17 cellular contexts compared by ENCODE assay signal in the genomic region with DNA sequence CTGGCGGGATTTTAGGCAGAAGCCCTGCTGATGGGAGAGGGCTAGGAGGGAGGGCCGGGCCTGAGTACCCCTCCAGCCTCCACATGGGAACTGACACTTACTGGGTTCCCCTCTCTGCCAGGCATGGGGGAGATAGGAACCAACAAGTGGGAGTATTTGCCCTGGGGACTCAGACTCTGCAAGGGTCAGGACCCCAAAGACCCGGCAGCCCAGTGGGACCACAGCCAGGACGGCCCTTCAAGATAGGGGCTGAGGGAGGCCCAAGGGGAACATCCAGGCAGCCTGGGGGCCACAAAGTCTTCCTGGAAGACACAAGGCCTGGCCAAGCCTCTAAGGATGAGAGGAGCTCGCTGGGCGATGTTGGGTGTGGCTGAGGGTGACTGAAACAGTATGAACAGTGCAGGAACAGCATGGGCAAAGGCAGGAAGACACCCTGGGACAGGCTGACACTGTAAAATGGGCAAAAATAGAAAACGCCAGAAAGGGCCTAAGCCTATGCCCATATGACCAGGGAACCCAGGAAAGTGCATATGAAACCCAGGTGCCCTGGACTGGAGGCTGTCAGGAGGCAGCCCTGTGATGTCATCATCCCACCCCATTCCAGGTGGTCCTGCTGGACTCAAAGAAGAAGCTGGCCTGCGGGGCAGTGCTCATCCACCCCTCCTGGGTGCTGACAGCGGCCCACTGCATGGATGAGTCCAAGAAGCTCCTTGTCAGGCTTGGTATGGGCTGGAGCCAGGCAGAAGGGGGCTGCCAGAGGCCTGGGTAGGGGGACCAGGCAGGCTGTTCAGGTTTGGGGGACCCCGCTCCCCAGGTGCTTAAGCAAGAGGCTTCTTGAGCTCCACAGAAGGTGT. TPM values are rescaled to one million over a fixed set of nuclear protein-coding genes. Genes with fewer than 3 reads are reported as not detected.
DNase-seq lines count a peak whose midpoint lies in the region; ATAC-seq and TF ChIP-seq lines count a peak whose summit lies in the region.
"Had no signal": no experiment of that assay in that cellular context is flagged by ENCODE, and none has a peak within 500 bp of the region (broad histone marks: within the 10 kb centered on the region; RNA-seq: fewer than 3 reads in every experiment).

No MANE protein-coding gene starts in this region.

- 91 to 94% methylated on average over 10 of the region's 10 CpGs for WGBS in heart right ventricle, 2 donors
- no CpG with 5 or more reads among the region's 10 CpGs for WGBS in neuronal stem cell (ENCODE audit: extremely low coverage in 2 of 2, insufficient read length in 2 of 2, insufficient replicate concordance in 1 of 2), 2 donors
- whole genome bisulfite sequencing in stomach, 5 donors, result 88 to 95% (median 92%) methylated on average over 9 to 10 of the region's 10 CpGs

- no peak overlapping the region for H3K27ac Mint-ChIP-seq in activated CD4-positive, alpha-beta memory T cell treated with anti-CD3 and anti-CD28 coated beads, Interleukin-2, amount 10 ng/mL, durations not matched to agents 7 days and 5 days
- H3K27ac Mint-ChIP-seq in activated CD4-positive, alpha-beta memory T cell treated with anti-CD3 and anti-CD28 coated beads for 36 hours, result no peak overlapping the region
- H3K27ac Mint-ChIP-seq: B cell; CD8-positive, alpha-beta T cell had no signal

- peaks cover 13% of the 10 kb centered on the region for H3K4me1 Mint-ChIP-seq in activated CD4-positive, alpha-beta memory T cell treated with anti-CD3 and anti-CD28 coated beads, Interleukin-2, amount 10 ng/mL, durations not matched to agents 7 days and 5 days
- peaks cover 7% of the 10 kb centered on the region for H3K4me1 Mint-ChIP-seq in activated CD4-positive, alpha-beta memory T cell treated with anti-CD3 and anti-CD28 coated beads for 36 hours (ENCODE audit: low read depth)

- H4K8ac ChIP-seq in neuronal stem cell (ENCODE audit: low read depth, low read length), result no peak overlapping the region

- H2BK15ac ChIP-seq in neuronal stem cell (ENCODE audit: low read length), result peak overlapping the region; percentile 50

- no peak overlapping the region for H3K4me3 Mint-ChIP-seq in activated CD4-positive, alpha-beta memory T cell treated with anti-CD3 and anti-CD28 coated beads, Interleukin-2, amount 10 ng/mL, durations not matched to agents 7 days and 5 days
- H3K4me3 Mint-ChIP-seq in activated CD4-positive, alpha-beta memory T cell treated with anti-CD3 and anti-CD28 coated beads for 36 hours, result no peak overlapping the region
- H3K4me3 Mint-ChIP-seq: B cell; CD8-positive, alpha-beta T cell had no signal

- no peak for ATAC-seq in heart right ventricle
- no peak for ATAC-seq in activated CD4-positive, CD25-positive, alpha-beta regulatory T cell treated with anti-CD3 and anti-CD28 coated beads, Interleukin-2, amount 50 U/mL, for 24 hours
- ATAC-seq: A549; CD8-positive, alpha-beta T cell had no signal

- H3K18ac ChIP-seq in neuronal stem cell (ENCODE audit: low read length), result peak overlapping the region; percentile 27

- CTCF ChIA-PET in activated CD4-positive, alpha-beta memory T cell treated with anti-CD3 and anti-CD28 coated beads, Interleukin-2, amount 10 ng/mL, durations not matched to agents 7 days and 5 days (lab: Charles Lee), result interaction anchor here (1.1 kb wide), 1 partner anchor 11 kb away, joined by 3 read pairs; no protein-coding TSS in a partner anchor
- CTCF ChIA-PET in activated CD4-positive, alpha-beta memory T cell treated with anti-CD3 and anti-CD28 coated beads for 36 hours (lab: Charles Lee), result no interaction called here

- H3K27me3 Mint-ChIP-seq in activated CD4-positive, alpha-beta memory T cell treated with anti-CD3 and anti-CD28 coated beads, Interleukin-2, amount 10 ng/mL, durations not matched to agents 7 days and 5 days, result peaks cover 28% of the 10 kb centered on the region
- peaks cover 31% of the 10 kb centered on the region for H3K27me3 Mint-ChIP-seq in activated CD4-positive, alpha-beta memory T cell treated with anti-CD3 and anti-CD28 coated beads for 36 hours
- H3K27me3 Mint-ChIP-seq: B cell had no signal

- no peak overlapping the region for H2AFZ ChIP-seq in neuronal stem cell (ENCODE audit: low read length)
- H2AFZ ChIP-seq: GM23248 had no signal

- no peak overlapping the region for H3K4me2 ChIP-seq in neuronal stem cell (ENCODE audit: insufficient read depth, low read length, poor library complexity, severe bottlenecking)
- H3K4me2 ChIP-seq: A549; BLaER1 treated with 17β-estradiol and CSF1 and Interleukin-3, amounts not matched to agents 10 nM and 100 nM had no signal

- H4K91ac ChIP-seq in neuronal stem cell (ENCODE audit: low read depth, low read length, poor library complexity), result no peak overlapping the region

- peak; percentile 11 for DNase-seq in activated CD4-positive, alpha-beta memory T cell treated with anti-CD3 and anti-CD28 coated beads, Interleukin-2, amount 10 ng/mL, durations not matched to agents 7 days and 5 days
- DNase-seq in activated CD4-positive, alpha-beta memory T cell treated with anti-CD3 and anti-CD28 coated beads for 36 hours, result no peak
- DNase-seq in right atrium auricular region (ENCODE audit: low spot score) (peak; percentile 54), heart right ventricle (no peak), neuronal stem cell (ENCODE audit: low spot score) (no peak), stomach (no peak)
- DNase-seq: Calu3; CD8-positive, alpha-beta T cell; DMS79 treated with DMSO at 0.1 percent for 48 hours; GF-D8; GM23248; HCEC 1CT had no signal

- peaks cover 0 to 17% of the 10 kb centered on the region in 2 donors for H3K27me3 ChIP-seq in right atrium auricular region
- peaks cover 4 to 31% (median 29%) of the 10 kb centered on the region in 7 donors for H3K27me3 ChIP-seq in heart right ventricle
- peaks cover 4 to 56% (median 17%) of the 10 kb centered on the region in 3 experiments for H3K27me3 ChIP-seq in neuronal stem cell (ENCODE audit: control insufficient read depth in 3 of 3, insufficient read depth in 3 of 3, low read depth in 1 of 3, low read length in 3 of 3)
- peaks cover 0 to 35% (median 17%) of the 10 kb centered on the region in 3 donors for H3K27me3 ChIP-seq in stomach

- H3K4me3 ChIP-seq in right atrium auricular region, result no peak overlapping the region
- H3K4me3 ChIP-seq in heart right ventricle, result no peak overlapping the region
- H3K4me3 ChIP-seq in neuronal stem cell (ENCODE audit: low read length in 2 of 2), result no peak overlapping the region
- H3K4me3 ChIP-seq in stomach, result no peak overlapping the region
- H3K4me3 ChIP-seq: A549; BLaER1 treated with 17β-estradiol and CSF1 and Interleukin-3, amounts not matched to agents 10 nM and 100 nM; GM23248 had no signal

- H2AK5ac ChIP-seq in neuronal stem cell (ENCODE audit: low read depth, low read length), result peak overlapping the region; percentile 30

- TF ChIP-seq POLR2A in stomach (IDR thresholded peaks at IDR 0.05), result no peak

- H3K4ac ChIP-seq in neuronal stem cell (ENCODE audit: low read length), result no peak overlapping the region

- H3K4me1 ChIP-seq in right atrium auricular region, result peaks cover 0 to 15% of the 10 kb centered on the region in 2 donors
- peaks cover 0 to 17% (median 14%) of the 10 kb centered on the region in 9 donors for H3K4me1 ChIP-seq in heart right ventricle
- peaks cover 4 to 5% of the 10 kb centered on the region in 2 donors for H3K4me1 ChIP-seq in neuronal stem cell (ENCODE audit: control insufficient read depth in 2 of 2, insufficient read depth in 1 of 2, low read depth in 1 of 2, low read length in 2 of 2)
- H3K4me1 ChIP-seq in stomach, result peaks cover 13 to 22% (median 16%) of the 10 kb centered on the region in 4 donors
- H3K4me1 ChIP-seq: A549 had no signal

- H3K9me3 ChIP-seq in right atrium auricular region (no peaks in the 10 kb centered on the region), heart right ventricle (no peaks in the 10 kb centered on the region), neuronal stem cell (replicated peaks in 1 of 2; ENCODE audit: control insufficient read depth in 2 of 2, insufficient read depth in 1 of 2, low read depth in 1 of 2, low read length in 2 of 2) (no peaks in the 10 kb centered on the region), stomach (no peaks in the 10 kb centered on the region)
- H3K9me3 ChIP-seq: A549; BLaER1 treated with 17β-estradiol and CSF1 and Interleukin-3, amounts not matched to agents 10 nM and 100 nM had no signal

- H3K9me3 Mint-ChIP-seq in activated CD4-positive, alpha-beta memory T cell treated with anti-CD3 and anti-CD28 coated beads, Interleukin-2, amount 10 ng/mL, durations not matched to agents 7 days and 5 days, result no peaks in the 10 kb centered on the region
- H3K9me3 Mint-ChIP-seq in activated CD4-positive, alpha-beta memory T cell treated with anti-CD3 and anti-CD28 coated beads for 36 hours, result no peaks in the 10 kb centered on the region
- H3K9me3 Mint-ChIP-seq: CD8-positive, alpha-beta T cell had no signal

- intact Hi-C loops in activated CD4-positive, alpha-beta memory T cell treated with anti-CD3 and anti-CD28 coated beads for 36 hours (cut with micrococcal nuclease), result no loop called here
- intact Hi-C loops in heart right ventricle (cut with DNase I), result no loop called here
- intact Hi-C loops in stomach (cut with DNase I; ENCODE audit: low total_unique reads), result no loop called here

- no peak overlapping the region for H2BK5ac ChIP-seq in neuronal stem cell (ENCODE audit: low read length)

- H3K9ac ChIP-seq in neuronal stem cell (ENCODE audit: low read depth, low read length, poor library complexity), result no peak overlapping the region
- H3K9ac ChIP-seq: BLaER1 treated with 17β-estradiol and CSF1 and Interleukin-3, amounts not matched to agents 10 nM and 100 nM; GM23248 had no signal

- POLR2A ChIA-PET in activated CD4-positive, alpha-beta memory T cell treated with anti-CD3 and anti-CD28 coated beads, Interleukin-2, amount 10 ng/mL, durations not matched to agents 7 days and 5 days (lab: Charles Lee), result interaction anchor here (1.0 kb wide), 1 partner anchor 50 kb away, joined by 3 read pairs; no protein-coding TSS in a partner anchor
- POLR2A ChIA-PET in activated CD4-positive, alpha-beta memory T cell treated with anti-CD3 and anti-CD28 coated beads for 36 hours (lab: Charles Lee), result no interaction called here

- no peak for TF ChIP-seq CTCF in right atrium auricular region (IDR thresholded peaks at IDR 0.05)
- no peak for TF ChIP-seq CTCF in heart right ventricle (IDR thresholded peaks at IDR 0.05)
- TF ChIP-seq CTCF in stomach (IDR thresholded peaks at IDR 0.05), result no peak

- no peak overlapping the region for H3K14ac ChIP-seq in neuronal stem cell (ENCODE audit: low read length)

- peak overlapping the region; percentile 52 for H2BK12ac ChIP-seq in neuronal stem cell (ENCODE audit: low read length)

- H2BK120ac ChIP-seq in neuronal stem cell (ENCODE audit: low read depth, low read length), result no peak overlapping the region

- no peak overlapping the region for H3K23ac ChIP-seq in neuronal stem cell (ENCODE audit: low read depth, low read length, poor library complexity)

- no peak for TF ChIP-seq EP300 in stomach (IDR thresholded peaks at IDR 0.05)

- H3K79me1 ChIP-seq in neuronal stem cell (ENCODE audit: low read depth, low read length), result peaks cover 4% of the 10 kb centered on the region

- H3K36me3 ChIP-seq in right atrium auricular region (no peaks in the 10 kb centered on the region), heart right ventricle (no peaks in the 10 kb centered on the region), neuronal stem cell (replicated peaks in 1 of 2; ENCODE audit: control insufficient read depth in 2 of 2, insufficient read depth in 2 of 2, low read length in 2 of 2) (no peaks in the 10 kb centered on the region), stomach (peaks cover 0 to 10% (median 4%) of the 10 kb centered on the region in 4 donors)
- H3K36me3 ChIP-seq: BLaER1 treated with 17β-estradiol and CSF1 and Interleukin-3, amounts not matched to agents 10 nM and 100 nM had no signal

- H3K36me3 Mint-ChIP-seq in activated CD4-positive, alpha-beta memory T cell treated with anti-CD3 and anti-CD28 coated beads, Interleukin-2, amount 10 ng/mL, durations not matched to agents 7 days and 5 days (ENCODE audit: low read depth), result no peaks in the 10 kb centered on the region
- no peaks in the 10 kb centered on the region for H3K36me3 Mint-ChIP-seq in activated CD4-positive, alpha-beta memory T cell treated with anti-CD3 and anti-CD28 coated beads for 36 hours
- H3K36me3 Mint-ChIP-seq: CD8-positive, alpha-beta T cell had no signal

- no peak overlapping the region for H3K27ac ChIP-seq in right atrium auricular region
- H3K27ac ChIP-seq in heart right ventricle, result no peak overlapping the region
- H3K27ac ChIP-seq in neuronal stem cell (replicated peaks; ENCODE audit: low read length), result no peak overlapping the region
- no peak overlapping the region for H3K27ac ChIP-seq in stomach
- H3K27ac ChIP-seq: 22Rv1; A549; BLaER1 treated with 17β-estradiol and CSF1 and Interleukin-3, amounts not matched to agents 10 nM and 100 nM; GM23248 had no signal

RNA-seq across cellular contexts. Expression of gene PROC, which starts 8.5 kb away (rescaled TPM):
- not detected for total RNA-seq in activated CD4-positive, alpha-beta memory T cell treated with anti-CD3 and anti-CD28 coated beads, Interleukin-2, amount 10 ng/mL, durations not matched to agents 7 days and 5 days
- not detected for total RNA-seq in activated CD4-positive, alpha-beta memory T cell treated with anti-CD3 and anti-CD28 coated beads for 36 hours
- total RNA-seq in right atrium auricular region (not detected), heart right ventricle (not detected), stomach (1 to 10 TPM in 4 of 5 donors, not detected in 1; 1.2 to 6.8 (median 4.5) TPM)
- polyA plus RNA-seq in heart right ventricle (not detected), stomach (1 to 10 TPM; 2.1 to 5.0 (median 4.6) TPM)
- polyA plus RNA-seq in neuronal stem cell (2013, experiment 1 of 2), result 0.07 TPM
- polyA plus RNA-seq in neuronal stem cell (2013, experiment 2 of 2), result 0.07 TPM
- total RNA-seq: B cell, GM23248 had no signal
- polyA plus RNA-seq: GM23248 had no signal

RNA-seq across cellular contexts. Expression of gene MAP3K2, which starts 39.0 kb away (rescaled TPM):
- 10 to 100 TPM; 56.2 to 59.6 TPM for total RNA-seq in activated CD4-positive, alpha-beta memory T cell treated with anti-CD3 and anti-CD28 coated beads, Interleukin-2, amount 10 ng/mL, durations not matched to agents 7 days and 5 days
- total RNA-seq in activated CD4-positive, alpha-beta memory T cell treated with anti-CD3 and anti-CD28 coated beads for 36 hours, result 10 to 100 TPM; 33.4 to 34.9 TPM
- total RNA-seq in right atrium auricular region (10 to 100 TPM; 20.5 to 20.8 TPM), heart right ventricle (10 to 100 TPM; 20.8 to 30.9 (median 26.4) TPM), stomach (100 to 1,000 TPM in 1 of 5 donors, 10 to 100 TPM in 4; 50.2 to 141 (median 61.1) TPM)
- polyA plus RNA-seq in heart right ventricle (1 to 10 TPM; 2.9 to 8.8 TPM), stomach (1 to 10 TPM; 3.8 to 7.4 (median 6.7) TPM)
- polyA plus RNA-seq in neuronal stem cell (2013, experiment 1 of 2), result 9.5 TPM
- polyA plus RNA-seq in neuronal stem cell (2013, experiment 2 of 2), result 10.4 TPM

Comparison
In these comparisons a context has a peak if more than half of its experiments do, and no peak if none do; other contexts are left out.
1. DNase-seq: peak in activated CD4-positive, alpha-beta memory T cell treated with anti-CD3 and anti-CD28 coated beads, Interleukin-2, amount 10 ng/mL, durations not matched to agents 7 days and 5 days (single experiment) and right atrium auricular region (single experiment); none in activated CD4-positive, alpha-beta memory T cell treated with anti-CD3 and anti-CD28 coated beads for 36 hours (single experiment), heart right ventricle (0 of 2), neuronal stem cell (single experiment) and stomach (single experiment).